ENCODE assay signal across 8 cellular contexts in genomic region chr1:234997201-234998173, GRCh38.
DNase-seq lines count a peak whose midpoint lies in the region; ATAC-seq and TF ChIP-seq lines count a peak whose summit lies in the region.

No MANE protein-coding gene starts in this region.

- H3K27ac ChIP-seq in testis = peak overlapping the region; percentile 53 to 85

- H3K9me3 ChIP-seq in testis = no peaks in the 10 kb centered on the region

- TF ChIP-seq POLR2A in testis (IDR thresholded peaks at IDR 0.05) = no peak

- POLR2A ChIA-PET in BJ (lab: Charles Lee) = interaction anchor here (1.0 kb wide), 1 partner anchor 17 kb away, joined by 4 read pairs; no protein-coding TSS in a partner anchor

- CTCF ChIA-PET in BJ (lab: Yijun Ruan, JAX) = interaction anchor here (1.1 to 1.5 kb wide), 3 partner anchors 74 to 96 kb away, joined by 3 to 4 read pairs (median 4); no protein-coding TSS in a partner anchor

- intact Hi-C loops in testis (cut with DNase I; ENCODE audit: low total_unique reads) = loop anchor here (10.0 kb wide), 1 partner anchor 503 kb away; no protein-coding TSS in a partner anchor

- no peak overlapping the region for H3K4me3 ChIP-seq in BJ (ENCODE audit: low read depth, low read length)
- no peak overlapping the region for H3K4me3 ChIP-seq in testis

- peak; percentile 91 for ATAC-seq in left lobe of liver
- ATAC-seq in HG03520 (IDR thresholded peaks at IDR 0.05; ENCODE audit: unreplicated experiment) = no peak
- no peak for ATAC-seq in GM18870 (IDR thresholded peaks at IDR 0.05; ENCODE audit: unreplicated experiment)
- ATAC-seq in GM21367 (IDR thresholded peaks at IDR 0.05; ENCODE audit: unreplicated experiment) = no peak

- no peak for TF ChIP-seq CTCF in BJ (IDR thresholded peaks at IDR 0.05; ENCODE audit: insufficient read depth, low read depth, low read length)
- TF ChIP-seq CTCF in testis (IDR thresholded peaks at IDR 0.05) = no peak

- H3K27me3 ChIP-seq in BJ (ENCODE audit: control insufficient read depth, insufficient read depth, low read length) = no peaks in the 10 kb centered on the region
- H3K27me3 ChIP-seq in testis = no peaks in the 10 kb centered on the region

- peak; percentile 91 for DNase-seq in BJ (ENCODE audit: low read depth)
- DNase-seq in NCI-H2196 (lab: John Stamatoyannopoulos, UW; ENCODE audit: unreplicated experiment) = peak; percentile 76
- DNase-seq in cerebellar nuclear complex (lab: John Stamatoyannopoulos, UW) = peak; percentile 93 to 97
- DNase-seq in left lobe of liver (ENCODE audit: low spot score) = peak; percentile 99
- peak; percentile 94 for DNase-seq in testis

- H3K4me1 ChIP-seq in testis = peaks cover 18% of the 10 kb centered on the region

- H3K36me3 ChIP-seq in BJ (ENCODE audit: control insufficient read depth, insufficient read depth, low read length) (no peaks in the 10 kb centered on the region), testis (ENCODE audit: low read depth, missing control alignments) (no peaks in the 10 kb centered on the region)

- 28 to 32% methylated on average over 14 to 20 of the region's 20 CpGs for WGBS in testis, 2 donors
